In the genomic region with DNA sequence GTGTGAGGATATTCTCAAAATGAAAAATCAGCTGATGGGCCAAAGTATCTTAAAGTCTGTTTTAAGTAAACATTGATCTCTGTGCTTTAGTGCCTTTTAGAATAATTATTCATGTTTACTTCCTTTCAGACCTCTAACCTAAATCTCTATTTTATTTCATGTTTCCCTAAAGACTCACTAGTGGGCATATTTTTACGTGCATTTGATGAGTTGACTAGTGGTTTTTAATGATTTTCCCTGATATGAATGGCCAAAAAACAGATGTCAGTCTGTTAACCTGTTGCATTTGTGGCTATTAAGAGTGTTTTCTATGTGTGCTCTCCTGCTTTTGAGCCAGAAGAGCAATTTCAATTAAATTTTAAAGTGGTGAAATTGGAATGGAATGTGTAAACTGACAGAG, we compare ENCODE assay signal across 28 cellular contexts.
"Had no signal": no experiment of that assay in that cellular context is flagged by ENCODE, and none has a peak within 500 bp of the region (broad histone marks: within the 10 kb centered on the region; RNA-seq: fewer than 3 reads in every experiment).

No MANE protein-coding gene starts in this region.

- H3K4me3 Mint-ChIP-seq: naive thymus-derived CD8-positive, alpha-beta T cell; natural killer cell treated with Interleukin-12 subunit alpha and Interleukin-12 subunit beta and Interleukin-15 and Interleukin-18, amount 100 ng/mL, for 72 hours; neural progenitor cell; stimulated activated effector memory CD8-positive, alpha-beta T cell treated with anti-CD3 and anti-CD28 coated beads, Interleukin-12 subunit alpha, Interleukin-12 subunit beta, amount 100 ng/mL, for 72 hours; stimulated activated naive B cell treated with anti-CD40 and anti-IgM and Interleukin-4, amounts not matched to agents 10 μg/mL and 1 μg/mL and 100 μg/mL, for 72 hours; stimulated activated naive CD8-positive, alpha-beta T cell treated with anti-CD3 and anti-CD28 coated beads, Interleukin-15, Interleukin-2, amounts not matched to agents 100 ng/mL and 50 ng/mL, for 24 hours; type B pancreatic cell had no signal

- H3K27me3 ChIP-seq: neural progenitor cell, ovary, right lobe of liver, sigmoid colon, stomach, tibial artery, transverse colon, upper lobe of right lung, uterus had no signal

- H2AFZ ChIP-seq: neural progenitor cell, parathyroid adenoma had no signal

- H3K9me3 Mint-ChIP-seq: naive thymus-derived CD8-positive, alpha-beta T cell; natural killer cell treated with Interleukin-12 subunit alpha and Interleukin-12 subunit beta and Interleukin-15 and Interleukin-18, amount 100 ng/mL, for 72 hours; neural progenitor cell; stimulated activated effector memory CD8-positive, alpha-beta T cell treated with anti-CD3 and anti-CD28 coated beads, Interleukin-12 subunit alpha, Interleukin-12 subunit beta, amount 100 ng/mL, for 72 hours; stimulated activated naive B cell treated with anti-CD40 and anti-IgM and Interleukin-4, amounts not matched to agents 10 μg/mL and 1 μg/mL and 100 μg/mL, for 72 hours; stimulated activated naive CD8-positive, alpha-beta T cell treated with anti-CD3 and anti-CD28 coated beads, Interleukin-15, Interleukin-2, amounts not matched to agents 100 ng/mL and 50 ng/mL, for 24 hours; type B pancreatic cell had no signal

- FAIRE-seq: small intestine had no signal

- H3K36me3 ChIP-seq: neural progenitor cell, ovary, right lobe of liver, sigmoid colon, stomach, thoracic aorta, tibial artery, transverse colon, upper lobe of right lung, uterus had no signal

- H3K4me1 Mint-ChIP-seq: stimulated activated effector memory CD8-positive, alpha-beta T cell treated with anti-CD3 and anti-CD28 coated beads, Interleukin-12 subunit alpha, Interleukin-12 subunit beta, amount 100 ng/mL, for 72 hours; stimulated activated naive B cell treated with anti-CD40 and anti-IgM and Interleukin-4, amounts not matched to agents 10 μg/mL and 1 μg/mL and 100 μg/mL, for 72 hours had no signal

- DNase-seq: naive thymus-derived CD8-positive, alpha-beta T cell; occipital lobe; ovary; posterior cingulate gyrus; psoas muscle; right cardiac atrium; right lobe of liver; sigmoid colon; small intestine; stimulated activated CD4-positive, alpha-beta T cell treated with anti-CD3 and anti-CD28 coated beads, Interleukin-15, amount 100 ng/mL, for 24 hours; stimulated activated CD4-positive, alpha-beta T cell treated with anti-CD3 and anti-CD28 coated beads, Interleukin-2, amount 100 ng/mL, for 24 hours; stimulated activated CD4-positive, alpha-beta T cell treated with anti-CD3 and anti-CD28 coated beads, Interleukin-2, amount 100 ng/mL, for 48 hours; stimulated activated CD4-positive, alpha-beta T cell treated with anti-CD3 and anti-CD28 coated beads, Interleukin-4, amount 100 ng/mL, for 24 hours; stimulated activated naive B cell treated with anti-CD40 and anti-IgM and Interleukin-4, amounts not matched to agents 10 μg/mL and 1 μg/mL and 100 μg/mL, for 72 hours; stimulated activated naive CD4-positive, alpha-beta T cell treated with Interleukin-2 at 50 U/mL for 16 hours; stomach; tibial artery; transverse colon; upper lobe of right lung; uterus had no signal

- H3K36me3 Mint-ChIP-seq: natural killer cell treated with Interleukin-12 subunit alpha and Interleukin-12 subunit beta and Interleukin-15 and Interleukin-18, amount 100 ng/mL, for 72 hours; neural progenitor cell; stimulated activated effector memory CD8-positive, alpha-beta T cell treated with anti-CD3 and anti-CD28 coated beads, Interleukin-12 subunit alpha, Interleukin-12 subunit beta, amount 100 ng/mL, for 72 hours had no signal

- H3K27ac Mint-ChIP-seq: naive thymus-derived CD8-positive, alpha-beta T cell; natural killer cell treated with Interleukin-12 subunit alpha and Interleukin-12 subunit beta and Interleukin-15 and Interleukin-18, amount 100 ng/mL, for 72 hours; neural progenitor cell; progenitor cell of endocrine pancreas; stimulated activated effector memory CD8-positive, alpha-beta T cell treated with anti-CD3 and anti-CD28 coated beads, Interleukin-12 subunit alpha, Interleukin-12 subunit beta, amount 100 ng/mL, for 72 hours; stimulated activated naive B cell treated with anti-CD40 and anti-IgM and Interleukin-4, amounts not matched to agents 10 μg/mL and 1 μg/mL and 100 μg/mL, for 72 hours; stimulated activated naive CD8-positive, alpha-beta T cell treated with anti-CD3 and anti-CD28 coated beads, Interleukin-15, Interleukin-2, amounts not matched to agents 100 ng/mL and 50 ng/mL, for 24 hours; type B pancreatic cell had no signal

- H3K27me3 Mint-ChIP-seq: naive thymus-derived CD8-positive, alpha-beta T cell; natural killer cell treated with Interleukin-12 subunit alpha and Interleukin-12 subunit beta and Interleukin-15 and Interleukin-18, amount 100 ng/mL, for 72 hours; progenitor cell of endocrine pancreas; stimulated activated naive B cell treated with anti-CD40 and anti-IgM and Interleukin-4, amounts not matched to agents 10 μg/mL and 1 μg/mL and 100 μg/mL, for 72 hours; stimulated activated naive CD8-positive, alpha-beta T cell treated with anti-CD3 and anti-CD28 coated beads, Interleukin-15, Interleukin-2, amounts not matched to agents 100 ng/mL and 50 ng/mL, for 24 hours; type B pancreatic cell had no signal

- H3K4me3 ChIP-seq: neural progenitor cell, ovary, psoas muscle, right lobe of liver, sigmoid colon, stomach, thoracic aorta, tibial artery, transverse colon, upper lobe of right lung, uterus had no signal

- H3K4me2 ChIP-seq: neural progenitor cell had no signal

- H3K4me1 ChIP-seq: neural progenitor cell, parathyroid adenoma, psoas muscle, right lobe of liver, sigmoid colon, tibial artery, transverse colon, uterus had no signal

- H3K27ac ChIP-seq: neural progenitor cell, ovary, parathyroid adenoma, psoas muscle, right lobe of liver, sigmoid colon, stomach, thoracic aorta, tibial artery, transverse colon, upper lobe of right lung, uterus had no signal

- ATAC-seq: naive thymus-derived CD8-positive, alpha-beta T cell; natural killer cell treated with Interleukin-12 subunit alpha and Interleukin-12 subunit beta and Interleukin-15 and Interleukin-18, amount 100 ng/mL, for 72 hours; psoas muscle; right cardiac atrium; right lobe of liver; stimulated activated effector memory CD8-positive, alpha-beta T cell treated with anti-CD3 and anti-CD28 coated beads, Interleukin-12 subunit alpha, Interleukin-12 subunit beta, amount 100 ng/mL, for 72 hours; stimulated activated naive B cell treated with anti-CD40 and anti-IgM and Interleukin-4, amounts not matched to agents 10 μg/mL and 1 μg/mL and 100 μg/mL, for 72 hours; upper lobe of right lung had no signal

- H3K9me3 ChIP-seq: ovary, psoas muscle, right lobe of liver, sigmoid colon, stomach, thoracic aorta, tibial artery, transverse colon, upper lobe of right lung, uterus had no signal
